1 cellular context compared by ENCODE assay signal in the genomic region with DNA sequence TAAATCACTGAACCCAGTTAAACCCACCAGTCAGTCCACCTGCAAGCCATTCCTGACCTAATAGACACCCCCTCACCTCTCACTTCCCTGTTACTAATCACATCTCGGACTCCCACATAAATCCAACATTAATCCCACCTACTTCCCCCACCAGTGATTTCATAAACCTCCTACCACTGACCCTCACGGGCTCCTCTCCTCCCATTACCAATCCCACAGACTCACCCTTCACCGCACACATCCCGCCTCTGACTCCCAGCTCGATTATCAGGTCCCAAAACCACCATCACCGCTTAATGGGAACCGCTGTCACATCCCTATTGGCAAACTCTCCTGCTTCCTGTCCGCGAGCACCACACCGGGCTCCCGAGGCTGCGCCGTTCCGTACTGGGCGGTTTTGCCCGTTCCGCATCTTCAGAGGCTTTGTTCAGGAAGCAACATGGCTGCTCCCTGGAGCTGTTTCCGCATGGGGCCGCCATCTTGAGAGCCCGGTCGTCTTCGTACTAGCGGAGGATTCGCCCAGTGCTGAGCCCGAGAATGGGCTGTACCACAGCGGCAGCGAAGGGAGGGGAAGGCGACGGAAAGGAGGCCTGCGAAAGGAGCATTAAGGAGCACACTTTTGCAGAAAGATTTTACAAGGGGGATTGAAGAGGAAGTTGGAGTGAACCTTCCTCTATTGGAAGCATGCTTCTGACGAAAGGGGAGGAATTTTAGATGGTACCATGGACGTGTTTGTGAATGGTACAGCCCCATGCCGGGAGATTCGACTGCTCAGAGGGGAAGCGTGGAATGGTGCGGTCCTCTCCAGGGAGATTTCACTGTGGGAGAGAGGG.
TF ChIP-seq lines count a peak whose summit lies in the region.

Gene ZNF300 (minus strand): TSS at position 502 of the 833 bp plus-strand sequence. CDS start 1,825 bp downstream, outside the sequence.

TF ChIP-seq in HepG2, 621 proteins besides CTCF, POLR2A, EP300 and RAD21 (continued from another document and continues in another):
- TF ChIP-seq, protein P1, sequence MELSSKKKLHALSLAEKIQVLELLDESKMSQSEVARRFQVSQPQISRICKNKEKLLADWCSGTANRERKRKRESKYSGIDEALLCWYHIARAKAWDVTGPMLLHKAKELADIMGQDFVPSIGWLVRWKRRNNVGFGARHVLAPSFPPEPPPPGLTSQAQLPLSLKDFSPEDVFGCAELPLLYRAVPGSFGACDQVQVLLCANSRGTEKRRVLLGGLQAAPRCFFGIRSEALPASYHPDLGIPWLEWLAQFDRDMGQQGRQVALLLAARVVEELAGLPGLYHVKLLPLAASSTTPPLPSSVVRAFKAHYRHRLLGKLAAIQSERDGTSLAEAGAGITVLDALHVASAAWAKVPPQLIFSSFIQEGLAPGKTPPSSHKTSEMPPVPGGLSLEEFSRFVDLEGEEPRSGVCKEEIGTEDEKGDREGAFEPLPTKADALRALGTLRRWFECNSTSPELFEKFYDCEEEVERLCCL (CRISPR knock-in tag; IDR thresholded peaks at IDR 0.05; ENCODE audit: borderline replicate concordance) = no peak
- TF ChIP-seq GABPA (IDR thresholded peaks at IDR 0.05; ENCODE audit: low read depth, low read length) (peak; percentile 31; the same call in 1 of the 2 replicates), GABPA (CRISPR knock-in tag; IDR thresholded peaks at IDR 0.05; ENCODE audit: low read depth) (peak; percentile 82), SOX5 (CRISPR knock-in tag; IDR thresholded peaks at IDR 0.05; ENCODE audit: borderline replicate concordance) (no peak), PRMT3 (CRISPR knock-in tag; IDR thresholded peaks at IDR 0.05; ENCODE audit: borderline replicate concordance, low read depth) (no peak; the same call in 1 of the 2 replicates), MTA1 (CRISPR knock-in tag; IDR thresholded peaks at IDR 0.05; ENCODE audit: borderline replicate concordance) (no peak), ZBTB3 (CRISPR knock-in tag; IDR thresholded peaks at IDR 0.05; ENCODE audit: borderline replicate concordance, low read depth) (no peak), NFIC (IDR thresholded peaks at IDR 0.05; ENCODE audit: low read length) (no peak), KAT8 (CRISPR knock-in tag; IDR thresholded peaks at IDR 0.05) (peak; percentile 90), CAMTA2 (CRISPR knock-in tag; IDR thresholded peaks at IDR 0.05; ENCODE audit: borderline replicate concordance) (no peak), THRA (CRISPR knock-in tag; IDR thresholded peaks at IDR 0.05; ENCODE audit: borderline replicate concordance) (0 out of 2 replicates have a peak, but pooled peaks have one; percentile 7), CCDC6 (CRISPR knock-in tag; IDR thresholded peaks at IDR 0.05) (peak; percentile 58), ZNF232 (CRISPR knock-in tag; IDR thresholded peaks at IDR 0.05; ENCODE audit: borderline replicate concordance) (peak; percentile 52; the same call in 1 of the 2 replicates), ZNF121 (CRISPR knock-in tag; IDR thresholded peaks at IDR 0.05) (no peak), HDAC6 (IDR thresholded peaks at IDR 0.05; ENCODE audit: low read depth, low read length) (no peak), ZFP37 (CRISPR knock-in tag; IDR thresholded peaks at IDR 0.05; ENCODE audit: borderline replicate concordance) (no peak), NCOA2 (CRISPR knock-in tag; IDR thresholded peaks at IDR 0.05) (no peak), HNF4A (CRISPR knock-in tag; IDR thresholded peaks at IDR 0.05) (no peak), HMGA1 (CRISPR knock-in tag; conservative IDR thresholded peaks at IDR 0.05) (no peak), SMAD1 (CRISPR knock-in tag; IDR thresholded peaks at IDR 0.05; ENCODE audit: borderline replicate concordance, low read depth) (no peak), ATF7 (IDR thresholded peaks at IDR 0.05) (peak; percentile 95), ATF7 (CRISPR knock-in tag; IDR thresholded peaks at IDR 0.05) (no peak), SMC3 (IDR thresholded peaks at IDR 0.05; ENCODE audit: low read length) (no peak), RBAK (CRISPR knock-in tag; IDR thresholded peaks at IDR 0.05) (no peak), MZF1 (CRISPR knock-in tag; IDR thresholded peaks at IDR 0.05; ENCODE audit: borderline replicate concordance) (no peak), CHD2 (IDR thresholded peaks at IDR 0.05; ENCODE audit: low read depth, low read length) (0 out of 2 replicates have a peak, but pooled peaks have one; percentile 19), RFX3 (CRISPR knock-in tag; IDR thresholded peaks at IDR 0.05) (no peak), SP2 (CRISPR knock-in tag; IDR thresholded peaks at IDR 0.05) (no peak), ZNF354B (CRISPR knock-in tag; IDR thresholded peaks at IDR 0.05) (no peak), ZNF329 (CRISPR knock-in tag; IDR thresholded peaks at IDR 0.05; ENCODE audit: low read depth) (no peak), ATF7-NPFF (CRISPR knock-in tag; IDR thresholded peaks at IDR 0.05; ENCODE audit: low read depth) (peak; percentile 76; the same call in 1 of the 2 replicates), PITX1 (CRISPR knock-in tag; IDR thresholded peaks at IDR 0.05) (no peak; the same call in 1 of the 2 replicates), ZNF678 (CRISPR knock-in tag; IDR thresholded peaks at IDR 0.05) (no peak), ZNF530 (CRISPR knock-in tag; IDR thresholded peaks at IDR 0.05; ENCODE audit: low read depth) (no peak), ZNF296 (CRISPR knock-in tag; conservative IDR thresholded peaks at IDR 0.05) (no peak), ZNF367 (CRISPR knock-in tag; IDR thresholded peaks at IDR 0.05; ENCODE audit: borderline replicate concordance) (no peak), ISL2 (CRISPR knock-in tag; IDR thresholded peaks at IDR 0.05) (0 out of 2 replicates have a peak, but pooled peaks have one; percentile 11), ZNF766 (CRISPR knock-in tag; IDR thresholded peaks at IDR 0.05; ENCODE audit: borderline replicate concordance) (no peak), TGIF2 (CRISPR knock-in tag; IDR thresholded peaks at IDR 0.05) (no peak), ZNF20 (CRISPR knock-in tag; IDR thresholded peaks at IDR 0.05) (no peak), ZNF607 (CRISPR knock-in tag; IDR thresholded peaks at IDR 0.05; ENCODE audit: borderline replicate concordance) (no peak), SRSF1 (optimal IDR thresholded peaks at IDR 0.05; ENCODE audit: low read depth, low read length) (no peak), ZFY (CRISPR knock-in tag; IDR thresholded peaks at IDR 0.05) (0 out of 2 replicates have a peak, but pooled peaks have one; percentile 22), NFKB2 (CRISPR knock-in tag; IDR thresholded peaks at IDR 0.05; ENCODE audit: borderline replicate concordance) (peak; percentile 80; the same call in 1 of the 2 replicates)
- TF ChIP-seq, protein P2, sequence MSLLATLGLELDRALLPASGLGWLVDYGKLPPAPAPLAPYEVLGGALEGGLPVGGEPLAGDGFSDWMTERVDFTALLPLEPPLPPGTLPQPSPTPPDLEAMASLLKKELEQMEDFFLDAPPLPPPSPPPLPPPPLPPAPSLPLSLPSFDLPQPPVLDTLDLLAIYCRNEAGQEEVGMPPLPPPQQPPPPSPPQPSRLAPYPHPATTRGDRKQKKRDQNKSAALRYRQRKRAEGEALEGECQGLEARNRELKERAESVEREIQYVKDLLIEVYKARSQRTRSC (CRISPR knock-in tag; IDR thresholded peaks at IDR 0.05; ENCODE audit: low read depth) = no peak
- TF ChIP-seq, protein P3, sequence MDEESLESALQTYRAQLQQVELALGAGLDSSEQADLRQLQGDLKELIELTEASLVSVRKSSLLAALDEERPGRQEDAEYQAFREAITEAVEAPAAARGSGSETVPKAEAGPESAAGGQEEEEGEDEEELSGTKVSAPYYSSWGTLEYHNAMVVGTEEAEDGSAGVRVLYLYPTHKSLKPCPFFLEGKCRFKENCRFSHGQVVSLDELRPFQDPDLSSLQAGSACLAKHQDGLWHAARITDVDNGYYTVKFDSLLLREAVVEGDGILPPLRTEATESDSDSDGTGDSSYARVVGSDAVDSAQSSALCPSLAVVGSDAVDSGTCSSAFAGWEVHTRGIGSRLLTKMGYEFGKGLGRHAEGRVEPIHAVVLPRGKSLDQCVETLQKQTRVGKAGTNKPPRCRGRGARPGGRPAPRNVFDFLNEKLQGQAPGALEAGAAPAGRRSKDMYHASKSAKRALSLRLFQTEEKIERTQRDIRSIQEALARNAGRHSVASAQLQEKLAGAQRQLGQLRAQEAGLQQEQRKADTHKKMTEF (CRISPR knock-in tag; IDR thresholded peaks at IDR 0.05) = peak; percentile 77; the same call in 1 of the 2 replicates
- TF ChIP-seq, protein P4, sequence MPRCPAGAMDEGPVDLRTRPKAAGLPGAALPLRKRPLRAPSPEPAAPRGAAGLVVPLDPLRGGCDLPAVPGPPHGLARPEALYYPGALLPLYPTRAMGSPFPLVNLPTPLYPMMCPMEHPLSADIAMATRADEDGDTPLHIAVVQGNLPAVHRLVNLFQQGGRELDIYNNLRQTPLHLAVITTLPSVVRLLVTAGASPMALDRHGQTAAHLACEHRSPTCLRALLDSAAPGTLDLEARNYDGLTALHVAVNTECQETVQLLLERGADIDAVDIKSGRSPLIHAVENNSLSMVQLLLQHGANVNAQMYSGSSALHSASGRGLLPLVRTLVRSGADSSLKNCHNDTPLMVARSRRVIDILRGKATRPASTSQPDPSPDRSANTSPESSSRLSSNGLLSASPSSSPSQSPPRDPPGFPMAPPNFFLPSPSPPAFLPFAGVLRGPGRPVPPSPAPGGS (CRISPR knock-in tag; IDR thresholded peaks at IDR 0.05) = no peak
- TF ChIP-seq, protein P5, sequence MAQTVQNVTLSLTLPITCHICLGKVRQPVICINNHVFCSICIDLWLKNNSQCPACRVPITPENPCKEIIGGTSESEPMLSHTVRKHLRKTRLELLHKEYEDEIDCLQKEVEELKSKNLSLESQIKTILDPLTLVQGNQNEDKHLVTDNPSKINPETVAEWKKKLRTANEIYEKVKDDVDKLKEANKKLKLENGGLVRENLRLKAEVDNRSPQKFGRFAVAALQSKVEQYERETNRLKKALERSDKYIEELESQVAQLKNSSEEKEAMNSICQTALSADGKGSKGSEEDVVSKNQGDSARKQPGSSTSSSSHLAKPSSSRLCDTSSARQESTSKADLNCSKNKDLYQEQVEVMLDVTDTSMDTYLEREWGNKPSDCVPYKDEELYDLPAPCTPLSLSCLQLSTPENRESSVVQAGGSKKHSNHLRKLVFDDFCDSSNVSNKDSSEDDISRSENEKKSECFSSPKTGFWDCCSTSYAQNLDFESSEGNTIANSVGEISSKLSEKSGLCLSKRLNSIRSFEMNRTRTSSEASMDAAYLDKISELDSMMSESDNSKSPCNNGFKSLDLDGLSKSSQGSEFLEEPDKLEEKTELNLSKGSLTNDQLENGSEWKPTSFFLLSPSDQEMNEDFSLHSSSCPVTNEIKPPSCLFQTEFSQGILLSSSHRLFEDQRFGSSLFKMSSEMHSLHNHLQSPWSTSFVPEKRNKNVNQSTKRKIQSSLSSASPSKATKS (CRISPR knock-in tag; IDR thresholded peaks at IDR 0.05) = no peak
- TF ChIP-seq, protein P6, sequence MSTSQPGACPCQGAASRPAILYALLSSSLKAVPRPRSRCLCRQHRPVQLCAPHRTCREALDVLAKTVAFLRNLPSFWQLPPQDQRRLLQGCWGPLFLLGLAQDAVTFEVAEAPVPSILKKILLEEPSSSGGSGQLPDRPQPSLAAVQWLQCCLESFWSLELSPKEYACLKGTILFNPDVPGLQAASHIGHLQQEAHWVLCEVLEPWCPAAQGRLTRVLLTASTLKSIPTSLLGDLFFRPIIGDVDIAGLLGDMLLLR (CRISPR knock-in tag; IDR thresholded peaks at IDR 0.05) = 0 out of 2 replicates have a peak, but pooled peaks have one; percentile 20
- TF ChIP-seq, protein P7, sequence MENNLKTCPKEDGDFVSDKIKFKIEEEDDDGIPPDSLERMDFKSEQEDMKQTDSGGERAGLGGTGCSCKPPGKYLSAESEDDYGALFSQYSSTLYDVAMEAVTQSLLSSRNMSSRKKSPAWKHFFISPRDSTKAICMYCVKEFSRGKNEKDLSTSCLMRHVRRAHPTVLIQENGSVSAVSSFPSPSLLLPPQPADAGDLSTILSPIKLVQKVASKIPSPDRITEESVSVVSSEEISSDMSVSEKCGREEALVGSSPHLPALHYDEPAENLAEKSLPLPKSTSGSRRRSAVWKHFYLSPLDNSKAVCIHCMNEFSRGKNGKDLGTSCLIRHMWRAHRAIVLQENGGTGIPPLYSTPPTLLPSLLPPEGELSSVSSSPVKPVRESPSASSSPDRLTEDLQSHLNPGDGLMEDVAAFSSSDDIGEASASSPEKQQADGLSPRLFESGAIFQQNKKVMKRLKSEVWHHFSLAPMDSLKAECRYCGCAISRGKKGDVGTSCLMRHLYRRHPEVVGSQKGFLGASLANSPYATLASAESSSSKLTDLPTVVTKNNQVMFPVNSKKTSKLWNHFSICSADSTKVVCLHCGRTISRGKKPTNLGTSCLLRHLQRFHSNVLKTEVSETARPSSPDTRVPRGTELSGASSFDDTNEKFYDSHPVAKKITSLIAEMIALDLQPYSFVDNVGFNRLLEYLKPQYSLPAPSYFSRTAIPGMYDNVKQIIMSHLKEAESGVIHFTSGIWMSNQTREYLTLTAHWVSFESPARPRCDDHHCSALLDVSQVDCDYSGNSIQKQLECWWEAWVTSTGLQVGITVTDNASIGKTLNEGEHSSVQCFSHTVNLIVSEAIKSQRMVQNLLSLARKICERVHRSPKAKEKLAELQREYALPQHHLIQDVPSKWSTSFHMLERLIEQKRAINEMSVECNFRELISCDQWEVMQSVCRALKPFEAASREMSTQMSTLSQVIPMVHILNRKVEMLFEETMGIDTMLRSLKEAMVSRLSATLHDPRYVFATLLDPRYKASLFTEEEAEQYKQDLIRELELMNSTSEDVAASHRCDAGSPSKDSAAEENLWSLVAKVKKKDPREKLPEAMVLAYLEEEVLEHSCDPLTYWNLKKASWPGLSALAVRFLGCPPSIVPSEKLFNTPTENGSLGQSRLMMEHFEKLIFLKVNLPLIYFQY (CRISPR knock-in tag; IDR thresholded peaks at IDR 0.05; ENCODE audit: borderline replicate concordance) = no peak
- TF ChIP-seq, protein P8, sequence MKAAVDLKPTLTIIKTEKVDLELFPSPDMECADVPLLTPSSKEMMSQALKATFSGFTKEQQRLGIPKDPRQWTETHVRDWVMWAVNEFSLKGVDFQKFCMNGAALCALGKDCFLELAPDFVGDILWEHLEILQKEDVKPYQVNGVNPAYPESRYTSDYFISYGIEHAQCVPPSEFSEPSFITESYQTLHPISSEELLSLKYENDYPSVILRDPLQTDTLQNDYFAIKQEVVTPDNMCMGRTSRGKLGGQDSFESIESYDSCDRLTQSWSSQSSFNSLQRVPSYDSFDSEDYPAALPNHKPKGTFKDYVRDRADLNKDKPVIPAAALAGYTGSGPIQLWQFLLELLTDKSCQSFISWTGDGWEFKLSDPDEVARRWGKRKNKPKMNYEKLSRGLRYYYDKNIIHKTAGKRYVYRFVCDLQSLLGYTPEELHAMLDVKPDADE (CRISPR knock-in tag; IDR thresholded peaks at IDR 0.05) = no peak
